30 cellular contexts compared by ENCODE assay signal in the genomic region with DNA sequence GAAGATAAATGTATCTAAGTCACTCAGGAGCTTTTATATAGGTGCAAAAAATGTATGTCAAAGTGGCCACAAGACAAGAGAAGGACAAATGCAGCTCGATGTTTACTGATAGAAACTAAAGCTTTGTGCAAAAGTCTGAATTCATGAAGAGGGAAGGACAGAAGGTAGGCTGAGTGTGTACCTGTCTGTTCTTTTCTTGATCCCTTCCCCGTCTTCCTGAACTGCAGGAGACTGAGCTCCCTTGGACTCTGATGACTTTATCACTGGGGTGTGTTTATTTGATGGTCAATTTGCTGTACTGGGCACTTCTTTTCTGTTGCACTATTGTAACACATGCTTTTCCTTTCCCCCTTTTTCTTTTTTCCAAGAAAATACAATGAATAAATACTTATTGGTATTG.
"Had no signal": no experiment of that assay in that cellular context is flagged by ENCODE, and none has a peak within 500 bp of the region (broad histone marks: within the 10 kb centered on the region; RNA-seq: fewer than 3 reads in every experiment).

No MANE protein-coding gene starts in this region.

- FAIRE-seq: urothelium cell line had no signal

- H3K36me3 ChIP-seq: neural progenitor cell, ovary, right lobe of liver, sigmoid colon, spleen, stomach, thoracic aorta, thyroid gland, upper lobe of left lung, vagina had no signal

- ATAC-seq: natural killer cell; psoas muscle; right cardiac atrium; right lobe of liver; stimulated activated naive B cell treated with anti-CD40 and anti-IgM and Interleukin-4, amounts not matched to agents 10 μg/mL and 1 μg/mL and 100 μg/mL, for 72 hours had no signal

- H3K79me2 ChIP-seq: parathyroid adenoma had no signal

- H3K4me1 ChIP-seq: parathyroid adenoma, psoas muscle, right lobe of liver, sigmoid colon, spleen, stomach, thyroid gland, tibial nerve, upper lobe of left lung, vagina had no signal

- H3K4me3 ChIP-seq: neural progenitor cell, ovary, psoas muscle, right lobe of liver, sigmoid colon, smooth muscle cell, spleen, stomach, thoracic aorta, thyroid gland, tibial nerve, upper lobe of left lung, vagina had no signal

- H2AFZ ChIP-seq: neural progenitor cell, parathyroid adenoma had no signal

- H3K27me3 Mint-ChIP-seq: progenitor cell of endocrine pancreas; stimulated activated naive B cell treated with anti-CD40 and anti-IgM and Interleukin-4, amounts not matched to agents 10 μg/mL and 1 μg/mL and 100 μg/mL, for 72 hours; stimulated activated naive CD8-positive, alpha-beta T cell treated with anti-CD3 and anti-CD28 coated beads, Interleukin-15, Interleukin-2, amounts not matched to agents 100 ng/mL and 50 ng/mL, for 24 hours had no signal

- H3K4me3 Mint-ChIP-seq: natural killer cell; nephron; neural progenitor cell; stimulated activated naive B cell treated with anti-CD40 and anti-IgM and Interleukin-4, amounts not matched to agents 10 μg/mL and 1 μg/mL and 100 μg/mL, for 72 hours; stimulated activated naive CD8-positive, alpha-beta T cell treated with anti-CD3 and anti-CD28 coated beads, Interleukin-15, Interleukin-2, amounts not matched to agents 100 ng/mL and 50 ng/mL, for 24 hours had no signal

- H3K4me2 ChIP-seq: neural progenitor cell, smooth muscle cell had no signal

- H3K27ac Mint-ChIP-seq: natural killer cell; nephron; neural progenitor cell; progenitor cell of endocrine pancreas; stimulated activated naive B cell treated with anti-CD40 and anti-IgM and Interleukin-4, amounts not matched to agents 10 μg/mL and 1 μg/mL and 100 μg/mL, for 72 hours; stimulated activated naive CD8-positive, alpha-beta T cell treated with anti-CD3 and anti-CD28 coated beads, Interleukin-15, Interleukin-2, amounts not matched to agents 100 ng/mL and 50 ng/mL, for 24 hours had no signal

- H3K27me3 ChIP-seq: neural progenitor cell, ovary, right lobe of liver, sigmoid colon, spleen, stomach, thyroid gland, tibial nerve, upper lobe of left lung, vagina had no signal

- H3K9me3 ChIP-seq: ovary, psoas muscle, right lobe of liver, sigmoid colon, spleen, stomach, thoracic aorta, thyroid gland, tibial nerve, upper lobe of left lung, vagina had no signal

- H3K4me1 Mint-ChIP-seq: nephron, neural progenitor cell had no signal

- H3K9ac ChIP-seq: neural progenitor cell, parathyroid adenoma had no signal

- H3K27ac ChIP-seq: neural progenitor cell, ovary, parathyroid adenoma, psoas muscle, right lobe of liver, sigmoid colon, spleen, stomach, thoracic aorta, thyroid gland, tibial nerve, upper lobe of left lung, vagina had no signal

- H3K36me3 Mint-ChIP-seq: natural killer cell had no signal

- DNase-seq: natural killer cell; occipital lobe; ovary; posterior cingulate gyrus; psoas muscle; right cardiac atrium; right lobe of liver; sigmoid colon; spleen; stimulated activated CD4-positive, alpha-beta T cell treated with anti-CD3 and anti-CD28 coated beads, Interleukin-12 subunit alpha, Interleukin-12 subunit beta, amount 100 ng/mL, for 4 hours; stimulated activated CD4-positive, alpha-beta T cell treated with anti-CD3 and anti-CD28 coated beads, Interleukin-1b, Interleukin-23, amount 100 ng/mL, for 48 hours; stimulated activated CD4-positive, alpha-beta T cell treated with anti-CD3 and anti-CD28 coated beads, Interleukin-4, amount 100 ng/mL, for 1 hour; stimulated activated CD4-positive, alpha-beta T cell treated with anti-CD3 and anti-CD28 coated beads, Interleukin-4, amount 100 ng/mL, for 4 hours; stimulated activated CD8-positive, alpha-beta memory T cell treated with anti-CD3 and anti-CD28 coated beads, Interleukin-4, amount 100 ng/mL, for 48 hours; stimulated activated naive B cell treated with anti-CD40 and anti-IgM and Interleukin-4, amounts not matched to agents 10 μg/mL and 1 μg/mL and 100 μg/mL, for 72 hours; stimulated activated naive CD4-positive, alpha-beta T cell treated with Interleukin-2 at 50 U/mL for 16 hours; stomach; thyroid gland; trophoblast cell; upper lobe of left lung had no signal

- H3K9me3 Mint-ChIP-seq: natural killer cell; neural progenitor cell; stimulated activated naive CD8-positive, alpha-beta T cell treated with anti-CD3 and anti-CD28 coated beads, Interleukin-15, Interleukin-2, amounts not matched to agents 100 ng/mL and 50 ng/mL, for 24 hours had no signal
